ENCODE assay signal across 23 cellular contexts in genomic region chrX:102214988-102215387, GRCh38. TPM values are rescaled to one million over a fixed set of nuclear protein-coding genes. Genes with fewer than 3 reads are reported as not detected.
"Had no signal": no experiment of that assay in that cellular context is flagged by ENCODE, and none has a peak within 500 bp of the region (broad histone marks: within the 10 kb centered on the region; RNA-seq: fewer than 3 reads in every experiment).

TSS of gene TCP11X1 (plus strand) at chrX:102215301.

RNA-seq across cellular contexts. Expression of gene TCP11X1, which starts in this region (rescaled TPM):
- total RNA-seq: hepatocyte; kidney; kidney epithelial cell; left cardiac atrium; left colon; left lobe of liver; left lung; left ventricle myocardium inferior; left ventricle myocardium superior; liver; lower leg skin; lower lobe of right lung; lung; lung microvascular endothelial cell; mammary epithelial cell; mesenteric fat pad; mesothelial cell of epicardium; mucosa of descending colon; mucosa of gallbladder; myocyte; naive thymus-derived CD4-positive, alpha-beta T cell had no signal
- polyA plus RNA-seq: immature natural killer cell; keratinocyte; liver; lung; mammary epithelial cell; naive thymus-derived CD4-positive, alpha-beta T cell had no signal
